ENCODE assay signal across 8 cellular contexts in the genomic region with DNA sequence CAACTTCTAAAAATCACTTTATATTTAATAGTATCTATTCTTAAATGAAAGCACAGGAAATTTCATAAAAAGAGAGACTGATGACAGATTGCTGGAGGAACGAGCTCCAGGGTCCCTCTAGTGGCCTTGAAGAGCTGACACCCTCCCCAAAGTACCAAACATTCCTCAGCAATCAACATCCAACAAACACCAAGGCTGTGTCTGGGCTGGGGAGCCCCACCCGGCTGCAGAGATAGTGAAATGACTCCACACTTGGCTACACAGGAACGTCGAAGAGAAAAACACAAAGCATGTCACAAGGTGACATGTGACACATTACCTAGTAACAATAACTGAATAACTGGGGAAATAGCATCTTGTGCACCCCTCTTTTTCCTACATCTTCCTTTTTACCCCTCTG.
DNase-seq lines count a peak whose midpoint lies in the region; ATAC-seq lines count a peak whose summit lies in the region.

No MANE protein-coding gene starts in this region.

- H3K9me3 Mint-ChIP-seq in memory B cell: no peaks in the 10 kb centered on the region

- peak; percentile 55 for DNase-seq in SIG-M5 treated with dmso at 0.1 percent for 504 hours (lab: John Stamatoyannopoulos, UW; ENCODE audit: unreplicated experiment)
- no peak for DNase-seq in SIG-M5 (lab: John Stamatoyannopoulos, UW)
- DNase-seq in RKO (ENCODE audit: low spot score): peak; percentile 73
- peak; percentile 81 for DNase-seq in dedifferentiated amniotic fluid mesenchymal stem cell (ENCODE audit: extremely low spot score)
- DNase-seq in memory B cell (ENCODE audit: low spot score in 2 of 2): no peak
- no peak for DNase-seq in NCI-H1930 (lab: John Stamatoyannopoulos, UW)

- no peaks in the 10 kb centered on the region for H3K27me3 Mint-ChIP-seq in memory B cell

- ATAC-seq in GM19455 (IDR thresholded peaks at IDR 0.05; ENCODE audit: unreplicated experiment) (peak; percentile 86), HG03378 (IDR thresholded peaks at IDR 0.05; ENCODE audit: unreplicated experiment) (peak; percentile 75), memory B cell (ENCODE audit: low read depth) (peak; percentile 73)

- H3K4me3 Mint-ChIP-seq in memory B cell: no peak overlapping the region

- H3K4me1 Mint-ChIP-seq in memory B cell: peaks cover 9% of the 10 kb centered on the region

- peaks cover 6% of the 10 kb centered on the region for H3K36me3 Mint-ChIP-seq in memory B cell

- no peak overlapping the region for H3K27ac Mint-ChIP-seq in memory B cell

Comparison
In these comparisons a context has a peak if more than half of its experiments do, and no peak if none do; other contexts are left out.
1. DNase-seq: peak in SIG-M5 treated with dmso at 0.1 percent for 504 hours (single experiment), RKO (single experiment) and dedifferentiated amniotic fluid mesenchymal stem cell (single experiment); none in SIG-M5 (single experiment), memory B cell (0 of 2) and NCI-H1930 (0 of 2).
2. Peak in every context shown above with its lines, with median percentiles within 50 percentile points of each other: ATAC-seq.